Comparison of ENCODE assay signal across 8 cellular contexts in the genomic region with DNA sequence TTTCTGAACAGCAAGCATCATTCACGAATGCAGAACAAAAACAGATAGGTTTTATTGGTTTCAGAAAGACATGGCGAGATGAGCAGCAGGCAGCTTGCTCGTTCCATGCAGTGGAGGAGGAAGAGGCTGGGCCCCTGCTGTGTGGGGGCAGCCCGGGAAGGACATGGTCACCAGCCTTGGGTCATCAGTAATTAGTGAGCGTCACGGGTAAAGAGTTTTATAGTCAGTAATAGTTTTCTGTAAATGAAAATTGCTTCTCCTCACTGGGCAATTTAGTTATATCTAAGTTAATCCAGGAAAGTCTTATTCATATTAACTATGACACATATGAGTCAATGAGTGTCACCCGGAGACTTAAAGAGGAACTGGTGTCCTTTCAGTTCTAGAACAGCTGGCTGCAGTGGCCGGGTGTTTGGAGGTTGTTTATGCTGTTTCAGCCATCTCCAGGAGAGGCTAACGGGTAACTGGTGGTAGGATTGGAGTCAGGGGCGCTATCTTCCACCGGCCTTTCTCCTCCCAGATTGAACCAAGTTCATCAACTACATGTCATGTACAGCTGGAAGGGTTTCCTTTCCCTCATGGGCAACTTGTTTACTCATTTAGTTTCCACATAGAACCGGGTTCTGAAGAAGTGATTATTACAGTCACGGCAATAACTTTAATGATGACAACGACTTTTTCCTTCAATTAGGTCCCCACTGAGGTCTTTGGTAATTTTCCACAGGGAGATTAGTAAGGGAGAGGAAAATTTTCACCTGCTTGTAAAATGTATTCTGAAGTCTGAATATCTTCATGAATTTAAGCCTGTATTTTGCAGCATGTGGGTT. TPM values are rescaled to one million over a fixed set of nuclear protein-coding genes. Genes with fewer than 3 reads are reported as not detected.
DNase-seq lines count a peak whose midpoint lies in the region; ATAC-seq and TF ChIP-seq lines count a peak whose summit lies in the region.

No MANE protein-coding gene starts in this region.

- H3K27me3 Mint-ChIP-seq in CD4-positive, alpha-beta T cell = peaks cover 51% of the 10 kb centered on the region

- H3K4me3 ChIP-seq in HL-60 (replicated peaks; ENCODE audit: insufficient read depth, low read length) = no peak overlapping the region
- H3K4me3 ChIP-seq in HAP-1 = no peak overlapping the region

- no peak overlapping the region for H3K27ac ChIP-seq in HL-60 (replicated peaks)
- H3K27ac ChIP-seq in CD4-positive, alpha-beta T cell (ENCODE audit: low read depth, low read length) = no peak overlapping the region

- in situ Hi-C loops in HAP-1 (cut with MboI; ENCODE audit: low sequenced_read_pairs) = no loop called here

- H3K27me3 ChIP-seq in HL-60 (ENCODE audit: insufficient read depth, poor library complexity, severe bottlenecking) (peaks cover 2% of the 10 kb centered on the region), HAP-1 (ENCODE audit: low read depth) (peaks cover 5% of the 10 kb centered on the region; the same call in 1 of the 2 replicates)
- peaks cover 9% of the 10 kb centered on the region for H3K27me3 ChIP-seq in CD4-positive, alpha-beta T cell (ENCODE audit: control insufficient read depth, insufficient read depth, low read length)

- H3K36me3 ChIP-seq in HAP-1 (replicated peaks) = no peaks in the 10 kb centered on the region

- no peaks in the 10 kb centered on the region for H3K9me3 ChIP-seq in CD4-positive, alpha-beta T cell (ENCODE audit: control insufficient read depth, low read length)
- H3K9me3 ChIP-seq in HAP-1 = no peaks in the 10 kb centered on the region

- POLR2A ChIA-PET in CD4-positive, alpha-beta T cell (lab: Charles Lee) = no interaction called here

- no peak for TF ChIP-seq CTCF in HL-60 (IDR thresholded peaks at IDR 0.05; ENCODE audit: insufficient read depth, low read length)
- no peak for TF ChIP-seq CTCF in CD4-positive, alpha-beta T cell (IDR thresholded peaks at IDR 0.05)

- CTCF ChIA-PET in CD4-positive, alpha-beta T cell (lab: Charles Lee) = no interaction called here

- ATAC-seq in GM18508 (IDR thresholded peaks at IDR 0.05; ENCODE audit: insufficient read depth, unreplicated experiment) (peak; percentile 76), GM21528 (IDR thresholded peaks at IDR 0.05; ENCODE audit: low FRiP score, unreplicated experiment) (peak; percentile 91), left colon (peak; percentile 53)
- ATAC-seq in CD4-positive, alpha-beta T cell (ENCODE audit: poor library complexity) = no peak

- H3K4me1 Mint-ChIP-seq in CD4-positive, alpha-beta T cell (ENCODE audit: low read depth) = no peaks in the 10 kb centered on the region

- no peak overlapping the region for H3K27ac Mint-ChIP-seq in CD4-positive, alpha-beta T cell

- no peaks in the 10 kb centered on the region for H3K4me1 ChIP-seq in HAP-1

- H3K9me3 Mint-ChIP-seq in CD4-positive, alpha-beta T cell = no peaks in the 10 kb centered on the region

- intact Hi-C loops in left colon (cut with DNase I, micrococcal nuclease) = no loop called here
- intact Hi-C loops in CD4-positive, alpha-beta T cell (cut with DNase I, micrococcal nuclease) = no loop called here

- no peaks in the 10 kb centered on the region for H3K36me3 Mint-ChIP-seq in CD4-positive, alpha-beta T cell (ENCODE audit: low read depth)

- peak; percentile 27 to 34 for DNase-seq in HL-60 (ENCODE audit: low read depth in 1 of 2, low spot score in 1 of 2)
- DNase-seq in left colon = no peak
- no peak for DNase-seq in CD4-positive, alpha-beta T cell
- DNase-seq in HAP-1 (ENCODE audit: low spot score in 2 of 2) = no peak
- no peak for DNase-seq in DMS53 (lab: John Stamatoyannopoulos, UW)
- DNase-seq in superior temporal gyrus (ENCODE audit: extremely low spot score) = no peak

- H3K4me3 Mint-ChIP-seq in CD4-positive, alpha-beta T cell = no peak overlapping the region

RNA-seq across cellular contexts. Expression of a gene that starts 34.6 kb away (rescaled TPM):
- under 1 TPM; 0.70 to 0.73 TPM for total RNA-seq in left colon
- under 1 TPM; 0.88 to 0.98 TPM for total RNA-seq in CD4-positive, alpha-beta T cell

Comparison
In these comparisons a context has a peak if more than half of its experiments do, and no peak if none do; other contexts are left out.
1. DNase-seq: peak in HL-60 (2 of 2); none in left colon (0 of 2), CD4-positive, alpha-beta T cell (0 of 10), HAP-1 (0 of 2), DMS53 (single experiment) and superior temporal gyrus (single experiment).